ENCODE assay signal across 1 cellular context in the genomic region with DNA sequence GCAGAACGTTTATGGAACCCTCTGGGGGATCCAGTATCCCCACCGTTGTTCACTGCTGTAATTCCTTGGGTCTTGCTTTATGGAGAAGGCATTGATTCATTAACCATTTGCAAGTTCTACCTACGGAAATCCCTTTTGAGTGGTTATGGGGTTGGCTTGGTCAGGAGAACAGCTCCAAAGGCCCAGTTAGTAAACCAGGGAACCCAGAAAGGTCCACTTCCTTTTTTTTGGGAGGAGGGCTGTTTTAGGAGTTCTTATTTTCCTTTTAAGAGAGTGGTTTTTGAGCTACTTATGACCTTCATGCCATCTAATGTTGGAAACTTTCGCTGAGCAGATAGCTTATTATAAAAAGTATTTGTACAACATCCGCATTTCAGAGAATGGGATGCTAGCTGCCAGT.
TF ChIP-seq lines count a peak whose summit lies in the region.

No MANE protein-coding gene starts in this region.

TF ChIP-seq in IMR-90, 13 proteins besides CTCF, POLR2A, EP300 and RAD21 (continued from another document):
- TF ChIP-seq CHD1 (IDR thresholded peaks at IDR 0.05; ENCODE audit: low read depth, low read length) = no peak
- no peak for TF ChIP-seq MAZ (IDR thresholded peaks at IDR 0.05; ENCODE audit: borderline replicate concordance, low read depth, low read length)
- no peak for TF ChIP-seq RCOR1 (IDR thresholded peaks at IDR 0.05; ENCODE audit: insufficient replicate concordance, low read length)
- TF ChIP-seq, protein P1, sequence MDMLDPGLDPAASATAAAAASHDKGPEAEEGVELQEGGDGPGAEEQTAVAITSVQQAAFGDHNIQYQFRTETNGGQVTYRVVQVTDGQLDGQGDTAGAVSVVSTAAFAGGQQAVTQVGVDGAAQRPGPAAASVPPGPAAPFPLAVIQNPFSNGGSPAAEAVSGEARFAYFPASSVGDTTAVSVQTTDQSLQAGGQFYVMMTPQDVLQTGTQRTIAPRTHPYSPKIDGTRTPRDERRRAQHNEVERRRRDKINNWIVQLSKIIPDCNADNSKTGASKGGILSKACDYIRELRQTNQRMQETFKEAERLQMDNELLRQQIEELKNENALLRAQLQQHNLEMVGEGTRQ (IDR thresholded peaks at IDR 0.05; ENCODE audit: low read depth, low read length) = no peak
- TF ChIP-seq BHLHE40 (IDR thresholded peaks at IDR 0.05; ENCODE audit: low read depth, low read length) = no peak
